8 cellular contexts compared by ENCODE assay signal in genomic region chr17:8630802-8631553, GRCh38. TPM values are rescaled to one million over a fixed set of nuclear protein-coding genes. Genes with fewer than 3 reads are reported as not detected.
DNase-seq lines count a peak whose midpoint lies in the region; FAIRE-seq and TF ChIP-seq lines count a peak whose summit lies in the region.

No MANE protein-coding gene starts in this region.

- H2AFZ ChIP-seq in Loucy (ENCODE audit: low read length): peak overlapping the region; percentile 86
- peak overlapping the region; percentile 29 for H2AFZ ChIP-seq in neuron (ENCODE audit: low read depth, low read length)

- H3K4me2 ChIP-seq in DOHH2 (ENCODE audit: low read length): peak overlapping the region; percentile 96
- peak overlapping the region; percentile 82 for H3K4me2 ChIP-seq in Loucy (ENCODE audit: low read depth, low read length, poor library complexity, severe bottlenecking)

- no peaks in the 10 kb centered on the region for H3F3A ChIP-seq in DOHH2 (ENCODE audit: control insufficient read depth, insufficient read depth)
- no peaks in the 10 kb centered on the region for H3F3A ChIP-seq in Loucy (ENCODE audit: low read depth)

- H3K9me2 ChIP-seq in DOHH2 (replicated peaks; ENCODE audit: control insufficient read depth, low read length) (no peaks in the 10 kb centered on the region), Loucy (replicated peaks; ENCODE audit: low read depth, low read length) (no peaks in the 10 kb centered on the region)

- H3K4me1 ChIP-seq in DOHH2 (ENCODE audit: control insufficient read depth, low read length): peaks cover 19% of the 10 kb centered on the region
- H3K4me1 ChIP-seq in Loucy (ENCODE audit: insufficient read depth, low read length, poor library complexity, severe bottlenecking): peaks cover 20% of the 10 kb centered on the region
- H3K4me1 ChIP-seq in neuron (ENCODE audit: insufficient read depth, low read length): peaks cover 32% of the 10 kb centered on the region

- H3K27me3 ChIP-seq in DOHH2 (ENCODE audit: control insufficient read depth, low read length): peaks cover 12% of the 10 kb centered on the region
- no peaks in the 10 kb centered on the region for H3K27me3 ChIP-seq in H7 (ENCODE audit: control insufficient read depth, insufficient read depth, low read length)
- H3K27me3 ChIP-seq in Loucy (ENCODE audit: insufficient read depth, low read length, poor library complexity, severe bottlenecking): peaks cover 5% of the 10 kb centered on the region
- no peaks in the 10 kb centered on the region for H3K27me3 ChIP-seq in neuron (ENCODE audit: insufficient read depth, low read length)

- H3K9ac ChIP-seq in Loucy (ENCODE audit: low read depth, low read length, poor library complexity, severe bottlenecking): peak overlapping the region; percentile 94

- H3K36me3 ChIP-seq in DOHH2 (ENCODE audit: control insufficient read depth, low read length) (no peaks in the 10 kb centered on the region), H7 (replicated peaks; ENCODE audit: control insufficient read depth, insufficient read depth, low read length) (no peaks in the 10 kb centered on the region), Loucy (ENCODE audit: insufficient read depth, low read length) (no peaks in the 10 kb centered on the region), neuron (ENCODE audit: insufficient read depth, low read length) (no peaks in the 10 kb centered on the region)

- H3K9me3 ChIP-seq in DOHH2 (ENCODE audit: control insufficient read depth, insufficient read depth, low read length) (no peaks in the 10 kb centered on the region), Loucy (ENCODE audit: insufficient read depth, low read depth, low read length) (no peaks in the 10 kb centered on the region), neuron (ENCODE audit: low read length) (no peaks in the 10 kb centered on the region)

- H3K4me3 ChIP-seq in DOHH2 (ENCODE audit: low read length): peak overlapping the region; percentile 96
- H3K4me3 ChIP-seq in H7 (ENCODE audit: insufficient read depth, low read depth, low read length): peak overlapping the region; percentile 85
- peak overlapping the region; percentile 99 for H3K4me3 ChIP-seq in Loucy (ENCODE audit: low read length, poor library complexity, severe bottlenecking)
- peak overlapping the region; percentile 61 for H3K4me3 ChIP-seq in neuron (ENCODE audit: low read length)

- H3K79me2 ChIP-seq in DOHH2 (ENCODE audit: control insufficient read depth, low read length): peaks cover 40% of the 10 kb centered on the region
- H3K79me2 ChIP-seq in Loucy (ENCODE audit: insufficient read depth, low read length): peaks cover 43% of the 10 kb centered on the region

- H4K20me1 ChIP-seq in DOHH2 (ENCODE audit: control insufficient read depth, insufficient read depth, low read depth, low read length) (peaks cover 3% of the 10 kb centered on the region; the same call in 1 of the 2 replicates), Loucy (ENCODE audit: insufficient read depth, low read length, poor library complexity, severe bottlenecking) (peaks cover 26% of the 10 kb centered on the region)

- no peak for FAIRE-seq in frontal cortex (lab: Jason Lieb, UNC)

- H3K27ac ChIP-seq in DOHH2 (ENCODE audit: low read depth, low read length): peak overlapping the region; percentile 39

- TF ChIP-seq CTCF in DOHH2 (IDR thresholded peaks at IDR 0.05; ENCODE audit: low read depth, low read length, poor library complexity, severe bottlenecking) (peak; percentile 52), Loucy (conservative IDR thresholded peaks at IDR 0.05; ENCODE audit: low read length) (peak; percentile 42)

- peak; percentile 98 for DNase-seq in H7
- peak; percentile 93 for DNase-seq in SIG-M5 treated with dmso at 0.1 percent for 504 hours (lab: John Stamatoyannopoulos, UW; ENCODE audit: unreplicated experiment)
- peak; percentile 89 for DNase-seq in activated naive CD4-positive, alpha-beta T cell treated with Interleukin-2 at 50 U/mL for 16 hours
- peak; percentile 98 to 99 for DNase-seq in frontal cortex (ENCODE audit: low spot score in 2 of 2)
- DNase-seq in stromal cell of bone marrow (ENCODE audit: low read depth): peak; percentile 99

RNA-seq across cellular contexts. Expression of gene MYH10, which starts 0.5 kb away (rescaled TPM):
- 84.4 and 103 TPM in 2 replicates for total RNA-seq in H7 (2014; rRNA removed; shearing (Covaris generic))
- total RNA-seq in frontal cortex: 118 TPM

Comparison
In these comparisons a context has a peak if more than half of its experiments do, and no peak if none do; other contexts are left out.
1. Peak in every context shown above with its lines: DNase-seq, H3K4me3 ChIP-seq and H3K27ac ChIP-seq.